ENCODE assay signal across 23 cellular contexts in the genomic region with DNA sequence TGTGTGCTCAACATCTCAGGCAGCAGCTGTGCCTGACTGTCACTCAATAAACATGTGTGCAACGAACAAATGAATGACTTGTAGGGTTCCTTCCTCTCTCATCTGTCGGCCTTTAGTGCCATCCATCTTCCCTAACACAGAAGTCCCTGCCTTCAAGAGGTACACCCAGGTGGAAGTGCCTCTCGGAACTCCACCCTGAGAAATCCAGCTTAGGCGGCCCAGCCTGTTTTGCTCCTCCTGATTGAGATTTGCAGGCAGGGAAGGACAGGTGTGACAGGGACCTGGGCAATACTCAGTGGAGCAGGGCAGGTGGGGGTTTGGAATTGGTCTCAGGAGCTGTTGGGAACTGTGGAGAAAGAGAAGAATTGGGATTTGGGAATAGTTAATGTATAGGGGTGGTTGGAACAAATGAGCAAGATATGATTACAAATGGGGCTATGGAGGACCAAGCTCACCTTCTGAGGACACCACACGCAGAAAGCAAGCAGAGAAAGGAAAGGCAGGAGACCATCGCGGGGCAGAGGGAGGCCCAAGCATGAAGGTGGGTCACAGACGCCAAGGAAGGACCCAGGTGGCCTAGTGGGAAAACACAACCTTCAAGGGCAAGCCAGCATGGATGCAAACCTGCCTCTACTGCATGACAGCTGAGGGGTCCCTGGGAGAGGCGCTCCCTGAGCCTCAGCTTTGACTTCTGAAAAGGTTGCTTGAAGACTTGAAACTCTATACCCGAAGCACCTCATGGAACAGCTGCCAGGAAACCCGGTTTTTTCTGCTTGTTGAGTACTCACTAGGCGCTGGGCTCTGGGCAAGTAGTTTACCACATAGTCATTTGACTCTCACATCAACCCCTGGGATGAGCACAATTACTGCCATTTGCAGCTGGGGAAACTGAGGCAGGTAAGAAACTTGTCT. TPM values are rescaled to one million over a fixed set of nuclear protein-coding genes. Genes with fewer than 3 reads are reported as not detected.
"Had no signal": no experiment of that assay in that cellular context is flagged by ENCODE, and none has a peak within 500 bp of the region (broad histone marks: within the 10 kb centered on the region; RNA-seq: fewer than 3 reads in every experiment).

No MANE protein-coding gene starts in this region.

- H3K9me3 ChIP-seq: ovary, testis had no signal

- DNase-seq: activated CD4-positive, alpha-beta memory T cell treated with anti-CD3 and anti-CD28 coated beads for 36 hours; activated CD4-positive, alpha-beta T cell treated with anti-CD3 and anti-CD28 coated beads for 36 hours; activated CD8-positive, alpha-beta memory T cell treated with anti-CD3 and anti-CD28 coated beads, Interleukin-2, amount 10 ng/mL, durations not matched to agents 7 days and 5 days; activated naive CD4-positive, alpha-beta T cell treated with Interleukin-2 at 50 U/mL for 16 hours; activated naive CD8-positive, alpha-beta T cell treated with anti-CD3 and anti-CD28 coated beads, Interleukin-2, amount 10 ng/mL, durations not matched to agents 7 days and 5 days; activated T-cell treated with anti-CD3 and anti-CD28 coated beads, Interleukin-2, amount 50 U/mL, for 1 hour; amygdala; dorsolateral prefrontal cortex; heart left ventricle; mesenchymal stem cell; naive thymus-derived CD4-positive, alpha-beta T cell; ovary; sigmoid colon; stimulated activated CD4-positive, alpha-beta T cell treated with anti-CD3 and anti-CD28 coated beads, Interleukin-4, amount 100 ng/mL, for 24 hours; T-helper 2 cell; testis; upper lobe of left lung had no signal

- H3K27ac ChIP-seq: cardiac muscle cell, dorsolateral prefrontal cortex, gastroesophageal sphincter, heart left ventricle, neural progenitor cell, ovary, sigmoid colon, testis, upper lobe of left lung had no signal

- ATAC-seq: activated CD4-positive, alpha-beta T cell treated with anti-CD3 and anti-CD28 coated beads for 36 hours; activated CD8-positive, alpha-beta memory T cell treated with anti-CD3 and anti-CD28 coated beads, Interleukin-2, amount 10 ng/mL, durations not matched to agents 7 days and 5 days; gastroesophageal sphincter; heart left ventricle; naive thymus-derived CD4-positive, alpha-beta T cell; stimulated activated effector memory CD8-positive, alpha-beta T cell treated with anti-CD3 and anti-CD28 coated beads, Interleukin-12 subunit alpha, Interleukin-12 subunit beta, amount 100 ng/mL, for 72 hours; WTC11 had no signal

- H3K4me1 ChIP-seq: gastroesophageal sphincter, heart left ventricle, sigmoid colon, testis, upper lobe of left lung had no signal

- H3K36me3 Mint-ChIP-seq: activated CD8-positive, alpha-beta memory T cell treated with anti-CD3 and anti-CD28 coated beads, Interleukin-2, amount 10 ng/mL, durations not matched to agents 7 days and 5 days; activated naive CD8-positive, alpha-beta T cell treated with anti-CD3 and anti-CD28 coated beads, Interleukin-2, amount 10 ng/mL, durations not matched to agents 7 days and 5 days; neural progenitor cell; stimulated activated effector memory CD8-positive, alpha-beta T cell treated with anti-CD3 and anti-CD28 coated beads, Interleukin-12 subunit alpha, Interleukin-12 subunit beta, amount 100 ng/mL, for 72 hours had no signal

- H3K4me1 Mint-ChIP-seq: activated CD4-positive, alpha-beta T cell treated with anti-CD3 and anti-CD28 coated beads for 36 hours; activated CD8-positive, alpha-beta memory T cell treated with anti-CD3 and anti-CD28 coated beads, Interleukin-2, amount 10 ng/mL, durations not matched to agents 7 days and 5 days; activated naive CD8-positive, alpha-beta T cell treated with anti-CD3 and anti-CD28 coated beads, Interleukin-2, amount 10 ng/mL, durations not matched to agents 7 days and 5 days; naive thymus-derived CD4-positive, alpha-beta T cell; stimulated activated effector memory CD8-positive, alpha-beta T cell treated with anti-CD3 and anti-CD28 coated beads, Interleukin-12 subunit alpha, Interleukin-12 subunit beta, amount 100 ng/mL, for 72 hours had no signal

- H3K4me3 ChIP-seq: cardiac muscle cell, dorsolateral prefrontal cortex, gastroesophageal sphincter, heart left ventricle, neural progenitor cell, ovary, sigmoid colon, testis, upper lobe of left lung had no signal

- H3K36me3 ChIP-seq: cardiac muscle cell, gastroesophageal sphincter, heart left ventricle, neural progenitor cell, ovary, sigmoid colon, upper lobe of left lung had no signal

- H3K4me3 Mint-ChIP-seq: activated CD4-positive, alpha-beta memory T cell treated with anti-CD3 and anti-CD28 coated beads for 36 hours; activated CD4-positive, alpha-beta T cell treated with anti-CD3 and anti-CD28 coated beads for 36 hours; activated CD8-positive, alpha-beta memory T cell treated with anti-CD3 and anti-CD28 coated beads, Interleukin-2, amount 10 ng/mL, durations not matched to agents 7 days and 5 days; activated naive CD8-positive, alpha-beta T cell treated with anti-CD3 and anti-CD28 coated beads, Interleukin-2, amount 10 ng/mL, durations not matched to agents 7 days and 5 days; naive thymus-derived CD4-positive, alpha-beta T cell; neural progenitor cell; stimulated activated effector memory CD8-positive, alpha-beta T cell treated with anti-CD3 and anti-CD28 coated beads, Interleukin-12 subunit alpha, Interleukin-12 subunit beta, amount 100 ng/mL, for 72 hours; WTC11 had no signal

- H3K27me3 ChIP-seq: heart left ventricle, neural progenitor cell, ovary, sigmoid colon, testis, upper lobe of left lung had no signal

- H3K27ac Mint-ChIP-seq: activated CD4-positive, alpha-beta memory T cell treated with anti-CD3 and anti-CD28 coated beads for 36 hours; activated CD4-positive, alpha-beta T cell treated with anti-CD3 and anti-CD28 coated beads for 36 hours; activated CD8-positive, alpha-beta memory T cell treated with anti-CD3 and anti-CD28 coated beads, Interleukin-2, amount 10 ng/mL, durations not matched to agents 7 days and 5 days; activated naive CD8-positive, alpha-beta T cell treated with anti-CD3 and anti-CD28 coated beads, Interleukin-2, amount 10 ng/mL, durations not matched to agents 7 days and 5 days; activated T-helper 2 cell treated with anti-CD3 and anti-CD28 coated beads, Interferon-gamma antibody, Interleukin-2, Interleukin-4, amounts not matched to agents 10 μg/mL and 5 μg/mL and 100 μg/mL, durations not matched to agents 14 hours and 24 hours and 36 hours; naive thymus-derived CD4-positive, alpha-beta T cell; neural progenitor cell; stimulated activated effector memory CD8-positive, alpha-beta T cell treated with anti-CD3 and anti-CD28 coated beads, Interleukin-12 subunit alpha, Interleukin-12 subunit beta, amount 100 ng/mL, for 72 hours; WTC11 had no signal

RNA-seq across cellular contexts. Expression of a gene that starts 40.9 kb away (rescaled TPM):
- total RNA-seq: activated CD4-positive, alpha-beta memory T cell treated with anti-CD3 and anti-CD28 coated beads for 36 hours; activated CD4-positive, alpha-beta T cell treated with anti-CD3 and anti-CD28 coated beads for 36 hours; activated CD8-positive, alpha-beta memory T cell treated with anti-CD3 and anti-CD28 coated beads, Interleukin-2, amount 10 ng/mL, durations not matched to agents 7 days and 5 days; activated naive CD8-positive, alpha-beta T cell treated with anti-CD3 and anti-CD28 coated beads, Interleukin-2, amount 10 ng/mL, durations not matched to agents 7 days and 5 days; activated T-helper 2 cell treated with anti-CD3 and anti-CD28 coated beads, Interferon-gamma antibody, Interleukin-2, Interleukin-4, amounts not matched to agents 10 μg/mL and 5 μg/mL and 100 μg/mL, durations not matched to agents 14 hours and 24 hours and 36 hours; naive thymus-derived CD4-positive, alpha-beta T cell had no signal
- polyA plus RNA-seq: naive thymus-derived CD4-positive, alpha-beta T cell had no signal
